ENCODE assay signal across 8 cellular contexts in genomic region chr17:30709096-30709495, GRCh38.
DNase-seq lines count a peak whose midpoint lies in the region; ATAC-seq, FAIRE-seq and TF ChIP-seq lines count a peak whose summit lies in the region.
"Not testable (repeated sequence)": the region's sequence is repeated elsewhere in the genome, so short reads cannot be mapped to it uniquely, and the experiment has no call there.

No MANE protein-coding gene starts in this region.

- peak; percentile 29 for ATAC-seq in HG03342 (IDR thresholded peaks at IDR 0.05; ENCODE audit: unreplicated experiment)
- ATAC-seq in PC-3 = peak; percentile 2; the same call in 1 of the 2 replicates

- not testable (repeated sequence) for H3K9me1 ChIP-seq in keratinocyte (ENCODE audit: control insufficient read depth, extremely low read depth, insufficient read depth, low read length)

- H3K9ac ChIP-seq in PC-3 (ENCODE audit: low read length) = not testable (repeated sequence)
- H3K9ac ChIP-seq in endodermal cell (ENCODE audit: extremely low read depth, low read length, poor library complexity, severe bottlenecking) = peak overlapping the region; percentile 47
- H3K9ac ChIP-seq in keratinocyte (ENCODE audit: control insufficient read depth, extremely low read depth, insufficient read depth, low read length) = peak overlapping the region; percentile 67

- not testable (repeated sequence) for H2AFZ ChIP-seq in PC-3 (ENCODE audit: low read length); keratinocyte (ENCODE audit: control insufficient read depth, low read length)

- H3K27ac Mint-ChIP-seq in endodermal cell = not testable (repeated sequence)

- peaks cover 27% of the 10 kb centered on the region for H3K4me1 Mint-ChIP-seq in endodermal cell

- dilution Hi-C loops in keratinocyte (cut with MboI; ENCODE audit: extremely low pct_ligation_motif_present, low sequenced_read_pairs) = not testable (repeated sequence)

- CTCF ChIA-PET in PC-3 (lab: Charles Lee) = not testable (repeated sequence)

- not testable (repeated sequence) for H3K36me3 ChIP-seq in PC-3 (ENCODE audit: low read depth, low read length); endodermal cell (ENCODE audit: control insufficient read depth, insufficient read depth, low read length); keratinocyte (ENCODE audit: control insufficient read depth in 2 of 2, extremely low read depth in 1 of 2, insufficient read depth in 2 of 2, low read length in 2 of 2); sigmoid colon

- H3K9me3 Mint-ChIP-seq in endodermal cell = not testable (repeated sequence)

- not testable (repeated sequence) for H3K9me2 ChIP-seq in PC-3 (replicated peaks; ENCODE audit: low read length)

- TF ChIP-seq EP300 in sigmoid colon (IDR thresholded peaks at IDR 0.05) = not testable (repeated sequence)

- H3K9me3 ChIP-seq in PC-3 (ENCODE audit: low read length); endodermal cell (ENCODE audit: control insufficient read depth, low read length); keratinocyte (ENCODE audit: control insufficient read depth, low read depth, low read length); sigmoid colon: not testable (repeated sequence)

- not testable (repeated sequence) for H3F3A ChIP-seq in PC-3 (ENCODE audit: low read length, unreplicated experiment)

- H3K79me2 ChIP-seq in PC-3 (ENCODE audit: low read length) = peaks cover 15% of the 10 kb centered on the region
- H3K79me2 ChIP-seq in keratinocyte (ENCODE audit: control insufficient read depth, insufficient read depth, low read length) = peaks cover 23% of the 10 kb centered on the region

- in situ Hi-C loops in GM13976 (cut with MboI; ENCODE audit: low sequenced_read_pairs, unreplicated experiment) = loop anchor here (25.0 kb wide), 1 partner anchor 597 kb away; the partner anchor contains the start of gene NSRP1

- peak overlapping the region; percentile 85 for H3K4me3 Mint-ChIP-seq in endodermal cell

- H3K36me3 Mint-ChIP-seq in endodermal cell (ENCODE audit: low read depth) = not testable (repeated sequence)

- 0% methylated on average over 63 of the region's 64 CpGs; no CpG with 5 or more reads in 1 of the 2 experiments for WGBS in endodermal cell (ENCODE audit: insufficient coverage in 1 of 2, insufficient read length in 1 of 2), 2 experiments
- WGBS in sigmoid colon, 2 donors = 1% methylated on average over 64 of the region's 64 CpGs

- BruUV-seq in PC-3 (replicated peaks; lab: Mats Ljungman, UMichigan) = not testable (repeated sequence)

- peak overlapping the region; percentile 83 for H3K27ac ChIP-seq in 22Rv1
- not testable (repeated sequence) for H3K27ac ChIP-seq in PC-3 (ENCODE audit: low read length); endodermal cell (ENCODE audit: low read depth, low read length); keratinocyte (ENCODE audit: control insufficient read depth, insufficient read depth, low read length)
- peak overlapping the region; percentile 75 to 81 (median 78) for H3K27ac ChIP-seq in sigmoid colon

- POLR2A ChIA-PET in PC-3 (lab: Charles Lee; ENCODE audit: unreplicated experiment) = not testable (repeated sequence)

- peaks cover 21% of the 10 kb centered on the region for H3K27me3 Mint-ChIP-seq in endodermal cell (ENCODE audit: insufficient read depth)

- not testable (repeated sequence) for H4K20me1 ChIP-seq in PC-3 (ENCODE audit: low read length); keratinocyte (ENCODE audit: control insufficient read depth, extremely low read depth, insufficient read depth, low read length)

- TF ChIP-seq POLR2A in sigmoid colon (IDR thresholded peaks at IDR 0.05) = not testable (repeated sequence)

- H3K4me3 ChIP-seq in PC-3 (ENCODE audit: low read length) (peak overlapping the region; percentile 64; the same call in 1 of the 2 replicates), endodermal cell (ENCODE audit: low read length) (peak overlapping the region; percentile 83), keratinocyte (ENCODE audit: control insufficient read depth in 2 of 3, extremely low read depth in 1 of 3, insufficient read depth in 2 of 3, low read depth in 1 of 3, low read length in 3 of 3) (peak overlapping the region in 1 of 3 experiments; percentile 56), sigmoid colon (peak overlapping the region; percentile 64 to 98 (median 87))

- DNase-seq in GM13976 (ENCODE audit: low spot score) (peak; percentile 47), activated gamma-delta T cell (lab: John Stamatoyannopoulos, UW) (peak; percentile 47), endodermal cell (peak; percentile 78)
- not testable (repeated sequence) for DNase-seq in PC-3; keratinocyte (ENCODE audit: low read depth, low spot score); sigmoid colon

- not testable (repeated sequence) for H3K27me3 ChIP-seq in PC-3 (ENCODE audit: low read length); endodermal cell (ENCODE audit: control insufficient read depth, insufficient read depth, low read length, poor library complexity, severe bottlenecking)
- H3K27me3 ChIP-seq in keratinocyte (ENCODE audit: control insufficient read depth, extremely low read depth, insufficient read depth, low read length) (peaks cover 24% of the 10 kb centered on the region), sigmoid colon (peaks cover 0 to 15% (median 0%) of the 10 kb centered on the region in 3 donors)

- intact Hi-C loops in PC-3 (cut with micrococcal nuclease); sigmoid colon (cut with DNase I): not testable (repeated sequence)

- H3K4me1 ChIP-seq in PC-3 (ENCODE audit: insufficient read depth, low read length); endodermal cell (ENCODE audit: control insufficient read depth, insufficient read depth, low read length); keratinocyte (ENCODE audit: control insufficient read depth, extremely low read depth, insufficient read depth, low read length): not testable (repeated sequence)
- peaks cover 3 to 39% (median 24%) of the 10 kb centered on the region in 4 donors for H3K4me1 ChIP-seq in sigmoid colon

- FAIRE-seq in keratinocyte (lab: Jason Lieb, UNC) = not testable (repeated sequence)

- TF ChIP-seq CTCF in 22Rv1 (IDR thresholded peaks at IDR 0.05); GM13976 (IDR thresholded peaks at IDR 0.05; ENCODE audit: borderline replicate concordance, control extremely low read depth, extremely low read depth, insufficient read depth, missing control alignments); PC-3 (conservative IDR thresholded peaks at IDR 0.05; ENCODE audit: low read depth, low read length); endodermal cell (conservative IDR thresholded peaks at IDR 0.05); keratinocyte (optimal IDR thresholded peaks at IDR 0.05 in 1 of 3, IDR thresholded peaks at IDR 0.05 in 1 of 3, conservative IDR thresholded peaks at IDR 0.05 in 1 of 3; ENCODE audit: extremely low read depth in 1 of 3, insufficient read depth in 2 of 3, low read length in 3 of 3); sigmoid colon (IDR thresholded peaks at IDR 0.05): not testable (repeated sequence)

- not testable (repeated sequence) for H3K4me2 ChIP-seq in PC-3 (ENCODE audit: low read length); keratinocyte (ENCODE audit: control insufficient read depth, extremely low read depth, insufficient read depth, low read depth, low read length)
